16 cellular contexts compared by ENCODE assay signal in genomic region chr5:74622122-74622521, GRCh38. TPM values are rescaled to one million over a fixed set of nuclear protein-coding genes. Genes with fewer than 3 reads are reported as not detected.
DNase-seq lines count a peak whose midpoint lies in the region; ATAC-seq and TF ChIP-seq lines count a peak whose summit lies in the region.
"Had no signal": no experiment of that assay in that cellular context is flagged by ENCODE, and none has a peak within 500 bp of the region (broad histone marks: within the 10 kb centered on the region; RNA-seq: fewer than 3 reads in every experiment).

No MANE protein-coding gene starts in this region.

- CTCF ChIA-PET in GM10248 (lab: Yijun Ruan, JAX), result no interaction called here

- DNase-seq in Daoy (ENCODE audit: low read depth), result peak; percentile 47
- peak; percentile 32 for DNase-seq in GM10248 (ENCODE audit: extremely low spot score)
- DNase-seq in astrocyte of the hippocampus (ENCODE audit: low read depth, low spot score), result peak; percentile 71
- no peak for DNase-seq in middle frontal gyrus (ENCODE audit: extremely low spot score, low spot score)
- DNase-seq in NCI-H2029 treated with DMSO at 0.1 percent for 48 hours (lab: John Stamatoyannopoulos, UW), result no peak
- DNase-seq in SW480 (ENCODE audit: low spot score), result no peak
- DNase-seq: CD4-positive, CD25-positive, alpha-beta regulatory T cell; kidney; NCI-H1694 treated with DMSO at 0.1 percent for 48 hours; NCI-H748 treated with DMSO at 0.1 percent for 48 hours; Right ventricle myocardium superior; tibial artery had no signal

- ATAC-seq in HG02798 (IDR thresholded peaks at IDR 0.05; ENCODE audit: poor library complexity, unreplicated experiment), result peak; percentile 54
- no peak for ATAC-seq in GM21786 (IDR thresholded peaks at IDR 0.05; ENCODE audit: unreplicated experiment)
- ATAC-seq: HCT116, K562 had no signal

- POLR2A ChIA-PET in GM10248 (lab: Yijun Ruan, JAX), result no interaction called here

- no peak for TF ChIP-seq CTCF in GM10248 (IDR thresholded peaks at IDR 0.05; ENCODE audit: control extremely low read depth, extremely low read depth, low read depth, missing control alignments)

RNA-seq across cellular contexts. Expression of gene ENC1, which starts 18.4 kb away (rescaled TPM):
- total RNA-seq in Daoy (2014; rRNA removed; shearing (Covaris generic)), result 66.7 and 74.6 TPM in 2 replicates

Comparison
In these comparisons a context has a peak if more than half of its experiments do, and no peak if none do; other contexts are left out.
1. DNase-seq: peak in Daoy (single experiment), GM10248 (single experiment) and astrocyte of the hippocampus (single experiment); none in middle frontal gyrus (single experiment), NCI-H2029 treated with DMSO at 0.1 percent for 48 hours (single experiment) and SW480 (single experiment).